ENCODE assay signal across 8 cellular contexts in genomic region chr1:29703596-29703995, GRCh38.
A peak's percentile ranks its signal among the peaks of the same experiment; 100 is the strongest.
DNase-seq lines count a peak whose midpoint lies in the region; ATAC-seq and TF ChIP-seq lines count a peak whose summit lies in the region.

No MANE protein-coding gene starts in this region.

- no peaks in the 10 kb centered on the region for H3K36me3 Mint-ChIP-seq in Calu3 (ENCODE audit: insufficient read depth, unreplicated experiment)
- no peaks in the 10 kb centered on the region for H3K36me3 Mint-ChIP-seq in HFFc6 (ENCODE audit: low read depth)
- H3K36me3 Mint-ChIP-seq in activated naive CD4-positive, alpha-beta T cell treated with anti-CD3 and anti-CD28 coated beads, Interleukin-2, amount 10 ng/mL, durations not matched to agents 7 days and 5 days, result no peaks in the 10 kb centered on the region

- CTCF ChIA-PET in Calu3 (lab: Charles Lee), result interaction anchor here (0.6 to 1.7 kb wide), 7 partner anchors 9 to 408 kb away, joined by 3 to 6 read pairs (median 4); no protein-coding TSS in a partner anchor
- CTCF ChIA-PET in activated naive CD4-positive, alpha-beta T cell treated with anti-CD3 and anti-CD28 coated beads, Interleukin-2, amount 10 ng/mL, durations not matched to agents 7 days and 5 days (lab: Charles Lee), result interaction anchor here (0.8 to 2.4 kb wide), 10 partner anchors 10 to 407 kb away, joined by 3 to 16 read pairs (median 4); no protein-coding TSS in a partner anchor

- BruUV-seq in Calu3 (replicated peaks; lab: Mats Ljungman, UMichigan), result no TSS peak

- DNase-seq in Calu3, result peak; percentile 47
- DNase-seq in HFFc6, result peak; percentile 57
- peak; percentile 51 to 76 for DNase-seq in SHP77 (lab: John Stamatoyannopoulos, UW)
- DNase-seq in foreskin fibroblast, result peak in 1 of 2 donors; percentile 77
- peak; percentile 68 for DNase-seq in retina
- DNase-seq in activated naive CD4-positive, alpha-beta T cell treated with anti-CD3 and anti-CD28 coated beads, Interleukin-2, amount 50 U/mL, for 16 hours, result no peak
- DNase-seq in activated naive CD4-positive, alpha-beta T cell treated with anti-CD3 and anti-CD28 coated beads, Interleukin-2, amount 10 ng/mL, durations not matched to agents 7 days and 5 days, result no peak

- H3K4me3 ChIP-seq in foreskin fibroblast (ENCODE audit: low read depth in 1 of 2, low read length in 2 of 2), result no peak overlapping the region

- TF ChIP-seq CTCF in Calu3 (IDR thresholded peaks at IDR 0.05; ENCODE audit: unreplicated experiment) (peak; percentile 80), HFFc6 (IDR thresholded peaks at IDR 0.05) (peak; percentile 84), foreskin fibroblast (IDR thresholded peaks at IDR 0.05; ENCODE audit: low read depth, low read length) (peak; percentile 76)

- H3K27me3 Mint-ChIP-seq in Calu3 (ENCODE audit: unreplicated experiment), result peaks cover 81% of the 10 kb centered on the region
- H3K27me3 Mint-ChIP-seq in HFFc6 (ENCODE audit: insufficient read depth), result peaks cover 12% of the 10 kb centered on the region
- peaks cover 53% of the 10 kb centered on the region for H3K27me3 Mint-ChIP-seq in activated naive CD4-positive, alpha-beta T cell treated with anti-CD3 and anti-CD28 coated beads, Interleukin-2, amount 10 ng/mL, durations not matched to agents 7 days and 5 days

- H3K27ac Mint-ChIP-seq in Calu3 (ENCODE audit: unreplicated experiment), result no peak overlapping the region
- H3K27ac Mint-ChIP-seq in HFFc6, result no peak overlapping the region
- H3K27ac Mint-ChIP-seq in activated naive CD4-positive, alpha-beta T cell treated with anti-CD3 and anti-CD28 coated beads, Interleukin-2, amount 10 ng/mL, durations not matched to agents 7 days and 5 days, result no peak overlapping the region

- no peak overlapping the region for H3K4me3 Mint-ChIP-seq in Calu3 (ENCODE audit: low read depth, unreplicated experiment)
- H3K4me3 Mint-ChIP-seq in HFFc6, result no peak overlapping the region
- no peak overlapping the region for H3K4me3 Mint-ChIP-seq in activated naive CD4-positive, alpha-beta T cell treated with anti-CD3 and anti-CD28 coated beads, Interleukin-2, amount 10 ng/mL, durations not matched to agents 7 days and 5 days

- H3K9me3 Mint-ChIP-seq in Calu3 (ENCODE audit: low read depth, unreplicated experiment) (no peaks in the 10 kb centered on the region), HFFc6 (no peaks in the 10 kb centered on the region)
- H3K9me3 Mint-ChIP-seq in activated naive CD4-positive, alpha-beta T cell treated with anti-CD3 and anti-CD28 coated beads, Interleukin-2, amount 10 ng/mL, durations not matched to agents 7 days and 5 days, result no peaks in the 10 kb centered on the region

- ATAC-seq in HG03108 (IDR thresholded peaks at IDR 0.05; ENCODE audit: unreplicated experiment), result no peak

- intact Hi-C loops in Calu3 (cut with micrococcal nuclease; ENCODE audit: unreplicated experiment), result loop anchor here (10.0 kb wide), 1 partner anchor 189 kb away; no protein-coding TSS in a partner anchor

- H3K4me1 Mint-ChIP-seq in Calu3 (ENCODE audit: low read depth, unreplicated experiment) (peaks cover 9% of the 10 kb centered on the region), HFFc6 (ENCODE audit: low read depth) (peaks cover 9% of the 10 kb centered on the region)
- peaks cover 5% of the 10 kb centered on the region for H3K4me1 Mint-ChIP-seq in activated naive CD4-positive, alpha-beta T cell treated with anti-CD3 and anti-CD28 coated beads, Interleukin-2, amount 10 ng/mL, durations not matched to agents 7 days and 5 days

Comparison
In these comparisons a context has a peak if more than half of its experiments do, and no peak if none do; other contexts are left out.
1. DNase-seq: peak in Calu3 (single experiment), HFFc6 (single experiment), SHP77 (2 of 2) and retina (single experiment); none in activated naive CD4-positive, alpha-beta T cell treated with anti-CD3 and anti-CD28 coated beads, Interleukin-2, amount 50 U/mL, for 16 hours (single experiment) and activated naive CD4-positive, alpha-beta T cell treated with anti-CD3 and anti-CD28 coated beads, Interleukin-2, amount 10 ng/mL, durations not matched to agents 7 days and 5 days (single experiment).
2. Peak in every context shown above with its lines, with median percentiles within 50 percentile points of each other: CTCF ChIP-seq.